Comparison of ENCODE assay signal across 16 cellular contexts in the genomic region with DNA sequence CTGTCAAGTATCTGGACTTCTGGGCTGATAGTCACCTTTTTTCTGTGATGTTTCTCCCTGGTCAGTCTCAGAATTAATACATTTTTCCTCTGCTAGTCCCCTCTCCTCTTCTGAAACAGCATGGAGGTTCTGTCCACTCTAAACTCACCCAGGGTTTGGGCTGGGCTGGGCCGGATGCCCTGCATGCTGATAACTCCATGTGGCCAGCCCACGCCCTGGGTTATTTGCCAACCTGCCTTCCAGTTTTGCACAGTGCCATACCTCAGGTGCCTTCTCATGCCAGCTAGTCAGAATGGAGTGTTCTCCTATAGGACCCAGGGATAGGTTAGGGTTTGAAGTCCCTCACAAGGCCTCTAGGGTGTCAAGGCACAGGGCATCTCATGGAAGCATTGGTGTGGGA. TPM values are rescaled to one million over a fixed set of nuclear protein-coding genes. Genes with fewer than 3 reads are reported as not detected.
DNase-seq lines count a peak whose midpoint lies in the region; ATAC-seq and TF ChIP-seq lines count a peak whose summit lies in the region.
"Had no signal": no experiment of that assay in that cellular context is flagged by ENCODE, and none has a peak within 500 bp of the region (broad histone marks: within the 10 kb centered on the region; RNA-seq: fewer than 3 reads in every experiment).

No MANE protein-coding gene starts in this region.

- H3K9me3 ChIP-seq in HUES48 (ENCODE audit: control insufficient read depth, insufficient read depth, low read length), result no peaks in the 10 kb centered on the region
- no peaks in the 10 kb centered on the region for H3K9me3 ChIP-seq in naive thymus-derived CD4-positive, alpha-beta T cell (ENCODE audit: control insufficient read depth in 2 of 3, low read length in 3 of 3)
- H3K9me3 ChIP-seq: BE2C had no signal

- CTCF ChIA-PET in naive thymus-derived CD4-positive, alpha-beta T cell (lab: Charles Lee), result no interaction called here
- CTCF ChIA-PET in GM10248 (lab: Yijun Ruan, JAX), result interaction anchor here (1.4 kb wide), 1 partner anchor 16 kb away, joined by 3 read pairs; no protein-coding TSS in a partner anchor

- peak; percentile 6 for TF ChIP-seq CTCF in GM12873 (IDR thresholded peaks at IDR 0.05; ENCODE audit: insufficient read depth, low read depth, low read length, missing control alignments)
- no peak for TF ChIP-seq CTCF in GM10248 (IDR thresholded peaks at IDR 0.05; ENCODE audit: control extremely low read depth, extremely low read depth, low read depth, missing control alignments)

- H3K27me3 Mint-ChIP-seq in naive thymus-derived CD4-positive, alpha-beta T cell, result no peaks in the 10 kb centered on the region

- peaks cover 35% of the 10 kb centered on the region for H3K4me1 ChIP-seq in HUES48 (ENCODE audit: control insufficient read depth, insufficient read depth, low read length)
- H3K4me1 ChIP-seq in naive thymus-derived CD4-positive, alpha-beta T cell (ENCODE audit: control insufficient read depth in 2 of 2, insufficient read depth in 2 of 2, low read length in 2 of 2), result no peaks in the 10 kb centered on the region
- H3K4me1 ChIP-seq: BE2C had no signal

- peaks cover 0 to 54% (median 21%) of the 10 kb centered on the region in 7 donors for H3K4me1 Mint-ChIP-seq in naive thymus-derived CD4-positive, alpha-beta T cell

- no peaks in the 10 kb centered on the region for H3K36me3 ChIP-seq in HUES48 (ENCODE audit: control insufficient read depth, insufficient read depth, low read length)
- H3K36me3 ChIP-seq in naive thymus-derived CD4-positive, alpha-beta T cell (ENCODE audit: control insufficient read depth in 2 of 3, insufficient read depth in 3 of 3, low read length in 3 of 3), result no peaks in the 10 kb centered on the region
- H3K36me3 ChIP-seq: BE2C had no signal

- no peak overlapping the region for H3K4me3 ChIP-seq in HUES48 (ENCODE audit: low read depth, low read length)
- no peak overlapping the region for H3K4me3 ChIP-seq in naive thymus-derived CD4-positive, alpha-beta T cell (ENCODE audit: low read length)

- H3K9me3 Mint-ChIP-seq in naive thymus-derived CD4-positive, alpha-beta T cell, result no peaks in the 10 kb centered on the region
- H3K9me3 Mint-ChIP-seq: CD8-positive, alpha-beta T cell had no signal

- no peak overlapping the region for H3K9ac ChIP-seq in HUES48 (ENCODE audit: low read depth, low read length)

- H3K27ac ChIP-seq in HUES48 (ENCODE audit: low read depth, low read length), result peak overlapping the region; percentile 68
- H3K27ac ChIP-seq in naive thymus-derived CD4-positive, alpha-beta T cell (ENCODE audit: low read depth, low read length), result no peak overlapping the region

- intact Hi-C loops in naive thymus-derived CD4-positive, alpha-beta T cell (cut with micrococcal nuclease), result no loop called here

- H3K4me3 Mint-ChIP-seq in naive thymus-derived CD4-positive, alpha-beta T cell, result no peak overlapping the region
- H3K4me3 Mint-ChIP-seq: CD8-positive, alpha-beta T cell had no signal

- H3K27ac Mint-ChIP-seq in naive thymus-derived CD4-positive, alpha-beta T cell, result peak overlapping the region in 2 of 9 donors; percentile 26 to 68
- H3K27ac Mint-ChIP-seq: CD8-positive, alpha-beta T cell had no signal

- no peaks in the 10 kb centered on the region for H3K27me3 ChIP-seq in HUES48 (ENCODE audit: control insufficient read depth, insufficient read depth, low read length)
- H3K27me3 ChIP-seq in naive thymus-derived CD4-positive, alpha-beta T cell (ENCODE audit: control insufficient read depth in 2 of 2, insufficient read depth in 2 of 2, low read length in 2 of 2), result no peaks in the 10 kb centered on the region
- H3K27me3 ChIP-seq: BE2C had no signal

- peaks cover 0 to 1% (median 0%) of the 10 kb centered on the region in 5 donors for H3K36me3 Mint-ChIP-seq in naive thymus-derived CD4-positive, alpha-beta T cell
- H3K36me3 Mint-ChIP-seq: CD8-positive, alpha-beta T cell had no signal

- peak; percentile 78 for DNase-seq in cerebellar cortex (ENCODE audit: low spot score)
- no peak for DNase-seq in naive thymus-derived CD4-positive, alpha-beta T cell
- no peak for DNase-seq in A172 (ENCODE audit: low spot score)
- DNase-seq in GM10248 (ENCODE audit: extremely low spot score), result no peak
- DNase-seq in NCI-H1105 treated with DMSO at 0.1 percent for 48 hours (lab: John Stamatoyannopoulos, UW), result no peak
- DNase-seq: BE2C; CD8-positive, alpha-beta T cell; IMR-90; MV-4-11; NCI-H1436 treated with DMSO at 0.1 percent for 48 hours; NCI-H2081; NCI-H226; NCI-H526 treated with DMSO at 0.1 percent for 48 hours; NK-92 treated with Interleukin-12 subunit alpha and Interleukin-12 subunit beta, amount 100 ng/mL, for 24 hours had no signal

- POLR2A ChIA-PET in naive thymus-derived CD4-positive, alpha-beta T cell (lab: Charles Lee), result interaction anchor here (1.1 kb wide), 1 partner anchor 28 kb away, joined by 3 read pairs; no protein-coding TSS in a partner anchor
- POLR2A ChIA-PET in GM10248 (lab: Yijun Ruan, JAX), result no interaction called here

- peak; percentile 19 for ATAC-seq in naive thymus-derived CD4-positive, alpha-beta T cell
- ATAC-seq: CD8-positive, alpha-beta T cell had no signal

RNA-seq across cellular contexts. Expression of a gene that starts 32.2 kb away (rescaled TPM):
- 10 to 100 TPM; 47.1 to 68.8 (median 53.7) TPM for total RNA-seq in naive thymus-derived CD4-positive, alpha-beta T cell
- polyA plus RNA-seq in naive thymus-derived CD4-positive, alpha-beta T cell, result 1 to 10 TPM; 4.3 to 4.8 TPM
- 32.8 and 33.6 TPM in 2 replicates for total RNA-seq in A172 (2014; rRNA removed; shearing (Covaris generic))
